In the genomic region with DNA sequence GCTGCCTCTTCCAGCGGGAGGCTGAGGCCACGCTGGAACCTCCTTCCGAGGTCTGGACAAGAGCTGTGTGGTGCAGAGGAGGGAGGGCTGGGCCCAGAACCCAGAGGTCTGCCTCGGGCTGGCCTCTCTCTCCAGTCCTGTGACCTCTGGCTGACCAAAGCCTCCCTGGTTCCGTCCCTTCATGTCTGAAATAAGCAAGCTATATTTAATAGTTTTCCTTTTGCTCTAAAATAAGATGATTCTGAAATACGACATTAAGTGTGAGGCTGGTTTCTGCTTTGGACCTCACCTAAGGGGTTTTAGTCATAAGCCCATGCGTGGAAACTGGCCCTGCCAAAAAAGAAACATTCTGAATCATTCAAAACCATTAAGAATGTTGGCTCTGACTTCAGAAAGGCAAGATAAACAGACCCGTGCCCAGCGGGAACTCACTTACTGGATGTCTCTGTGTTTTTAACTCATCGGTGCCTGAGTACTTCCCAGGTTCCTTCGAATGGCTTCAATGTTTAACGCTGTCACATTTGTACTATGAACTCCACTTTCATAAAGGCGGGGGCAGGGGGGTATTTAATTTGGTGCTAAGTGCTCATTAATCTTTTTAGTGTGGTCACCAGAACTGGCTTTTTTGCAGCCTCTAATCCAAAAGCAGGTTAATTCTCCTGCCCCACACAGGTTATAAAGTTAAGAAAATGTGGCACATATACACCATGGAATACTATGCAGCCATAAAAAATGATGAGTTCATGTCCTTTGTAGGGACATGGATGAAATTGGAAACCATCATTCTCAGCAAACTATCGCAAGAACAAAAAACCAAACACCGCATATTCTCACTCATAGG, we compare ENCODE assay signal across 9 cellular contexts.
A peak's percentile ranks its signal among the peaks of the same experiment; 100 is the strongest.
DNase-seq lines count a peak whose midpoint lies in the region; ATAC-seq, FAIRE-seq and TF ChIP-seq lines count a peak whose summit lies in the region.
"Had no signal": no experiment of that assay in that cellular context is flagged by ENCODE, and none has a peak within 500 bp of the region (broad histone marks: within the 10 kb centered on the region; RNA-seq: fewer than 3 reads in every experiment).

No MANE protein-coding gene starts in this region.

- ATAC-seq in HepG2: no peak
- ATAC-seq in lung (ENCODE audit: insufficient read depth, low FRiP score): peak; percentile 51

- WGBS in liver: 57% methylated on average over 13 of the region's 15 CpGs
- WGBS in HepG2 (ENCODE audit: low lambda C conversion rate): 90% methylated on average over 12 of the region's 15 CpGs
- 45 to 69% methylated on average over 13 of the region's 15 CpGs for WGBS in lung, 2 donors

- TF ChIP-seq POLR2A in HepG2 (IDR thresholded peaks at IDR 0.05; ENCODE audit: insufficient read depth in 1 of 2, low read depth in 2 of 2, low read length in 2 of 2) (no peak), uterus (IDR thresholded peaks at IDR 0.05) (peak in 1 of 2 donors; percentile 7)

- no peak overlapping the region for H3K4me2 ChIP-seq in HepG2 (ENCODE audit: low read depth, low read length)

- intact Hi-C loops in HepG2 (cut with micrococcal nuclease; ENCODE audit: unreplicated experiment) (no loop called here), uterus (cut with DNase I; ENCODE audit: low total_unique reads) (loop anchor here (10.0 kb wide), 1 partner anchor 153 kb away; no protein-coding TSS in a partner anchor)

- in situ Hi-C loops in HepG2 (cut with HindIII; ENCODE audit: extremely low pct_ligation_motif_present, low pct_unique_long_range_greater_than_20kb): loop anchor here (10.0 kb wide), 1 partner anchor 153 kb away; no protein-coding TSS in a partner anchor

- no peak for DNase-seq in HepG2 (ENCODE audit: low spot score)
- DNase-seq in caudate nucleus (lab: John Stamatoyannopoulos, UW): peak in 2 of 61 donors; percentile 18 to 22
- DNase-seq in lung (ENCODE audit: low spot score): peak; percentile 66
- DNase-seq in uterus: peak; percentile 69 to 78
- DNase-seq in cortex of kidney (lab: John Stamatoyannopoulos, UW): no peak
- no peak for DNase-seq in inferior parietal cortex (ENCODE audit: extremely low spot score)
- DNase-seq in NCI-H1417 treated with DMSO at 0.1 percent for 48 hours (lab: John Stamatoyannopoulos, UW): no peak

- peaks cover 12% of the 10 kb centered on the region for H4K20me1 ChIP-seq in HepG2 (ENCODE audit: insufficient read depth, low read length)

- H3K4me3 ChIP-seq in liver (ENCODE audit: low read depth in 1 of 3, low read length in 3 of 3) (no peak overlapping the region), HepG2 (replicated peaks in 1 of 3; ENCODE audit: insufficient read depth in 1 of 3, low read depth in 2 of 3, low read length in 3 of 3) (no peak overlapping the region), lung (no peak overlapping the region), uterus (peak overlapping the region in 1 of 2 donors; percentile 5)

- TF ChIP-seq CTCF in liver (IDR thresholded peaks at IDR 0.05; ENCODE audit: low read depth, low read length, missing input control) (no peak), HepG2 (CRISPR knock-in tag; IDR thresholded peaks at IDR 0.05) (no peak), lung (IDR thresholded peaks at IDR 0.05; ENCODE audit: control extremely low read depth, extremely low read depth) (no peak), uterus (IDR thresholded peaks at IDR 0.05) (no peak)

- H3K36me3 ChIP-seq in liver (ENCODE audit: control insufficient read depth in 4 of 4, insufficient read depth in 3 of 4, low read depth in 1 of 4, low read length in 3 of 4) (peaks cover 0 to 21% (median 13%) of the 10 kb centered on the region in 4 donors), HepG2 (replicated peaks in 1 of 2; ENCODE audit: control insufficient read depth in 1 of 2, insufficient read depth in 2 of 2, low read length in 2 of 2) (peaks cover 12 to 58% of the 10 kb centered on the region in 2 experiments), lung (ENCODE audit: control insufficient read depth in 2 of 2, insufficient read depth in 2 of 2, low read length in 2 of 2) (peaks cover 6 to 27% of the 10 kb centered on the region in 2 donors), uterus (no peaks in the 10 kb centered on the region)

- TF ChIP-seq RAD21 in liver (IDR thresholded peaks at IDR 0.05) (no peak), HepG2 (CRISPR knock-in tag; IDR thresholded peaks at IDR 0.05) (no peak)

- no peaks in the 10 kb centered on the region for H3K9me3 ChIP-seq in liver (ENCODE audit: control insufficient read depth in 4 of 4, low read length in 3 of 4)
- no peaks in the 10 kb centered on the region for H3K9me3 ChIP-seq in HepG2 (ENCODE audit: low read length)
- H3K9me3 ChIP-seq in lung (ENCODE audit: control insufficient read depth in 2 of 2, insufficient read depth in 1 of 2, low read length in 1 of 2): no peaks in the 10 kb centered on the region
- H3K9me3 ChIP-seq in uterus: no peaks in the 10 kb centered on the region

- H3K4me1 ChIP-seq in liver (ENCODE audit: control insufficient read depth in 4 of 4, insufficient read depth in 4 of 4, low read length in 3 of 4) (peaks cover 5 to 14% (median 10%) of the 10 kb centered on the region in 4 donors), HepG2 (ENCODE audit: insufficient read depth, low read length) (peaks cover 79% of the 10 kb centered on the region), lung (ENCODE audit: control insufficient read depth in 2 of 2, insufficient read depth in 2 of 2, low read length in 2 of 2) (peaks cover 22 to 23% of the 10 kb centered on the region in 2 donors), uterus (peaks cover 20 to 23% of the 10 kb centered on the region in 2 donors)

- H3K79me2 ChIP-seq in HepG2 (ENCODE audit: insufficient read depth, low read length): peaks cover 88% of the 10 kb centered on the region

- BruUV-seq in HepG2 (replicated peaks; lab: Mats Ljungman, UMichigan): no TSS peak

- H3K27me3 ChIP-seq in liver (ENCODE audit: control insufficient read depth in 4 of 4, insufficient read depth in 4 of 4, low read length in 3 of 4) (no peaks in the 10 kb centered on the region), HepG2 (ENCODE audit: control insufficient read depth in 1 of 2, insufficient read depth in 2 of 2, low read length in 2 of 2) (no peaks in the 10 kb centered on the region), lung (ENCODE audit: control insufficient read depth, insufficient read depth) (no peaks in the 10 kb centered on the region), uterus (no peaks in the 10 kb centered on the region)

- H2AFZ ChIP-seq in HepG2 (ENCODE audit: low read length): no peak overlapping the region

- no peak for TF ChIP-seq EP300 in HepG2 (IDR thresholded peaks at IDR 0.05; ENCODE audit: low read depth in 2 of 2, low read length in 2 of 2)
- TF ChIP-seq EP300 in HepG2 (CRISPR knock-in tag; IDR thresholded peaks at IDR 0.05; ENCODE audit: borderline replicate concordance): no peak

- no peak overlapping the region for H3K9ac ChIP-seq in liver (ENCODE audit: low read depth in 1 of 2, low read length in 2 of 2)
- no peak overlapping the region for H3K9ac ChIP-seq in HepG2 (ENCODE audit: insufficient read depth, low read depth, low read length)

- CTCF ChIA-PET in HepG2 (lab: Yijun Ruan, JAX; ENCODE audit: low intra/inter-chr PET ratio, low total read pairs): no interaction called here

- no peak for FAIRE-seq in HepG2 (lab: Jason Lieb, UNC)
- FAIRE-seq: D721Med had no signal

- peak overlapping the region; percentile 54 to 56 for H3K27ac ChIP-seq in liver (ENCODE audit: low read depth in 1 of 2, low read length in 2 of 2)
- H3K27ac ChIP-seq in HepG2 (ENCODE audit: extremely low read length, insufficient read depth, low read length): no peak overlapping the region
- H3K27ac ChIP-seq in caudate nucleus (ENCODE audit: low read depth, low read length): peak overlapping the region; percentile 53
- peak overlapping the region; percentile 65 to 95 for H3K27ac ChIP-seq in lung (ENCODE audit: low read depth in 1 of 2, low read length in 1 of 2)
- peak overlapping the region; percentile 88 to 91 for H3K27ac ChIP-seq in uterus

- POLR2A ChIA-PET in HepG2 (lab: Yijun Ruan, JAX): no interaction called here

TF ChIP-seq in liver, 16 proteins besides CTCF, POLR2A, EP300 and RAD21:
- TF ChIP-seq, protein P1, sequence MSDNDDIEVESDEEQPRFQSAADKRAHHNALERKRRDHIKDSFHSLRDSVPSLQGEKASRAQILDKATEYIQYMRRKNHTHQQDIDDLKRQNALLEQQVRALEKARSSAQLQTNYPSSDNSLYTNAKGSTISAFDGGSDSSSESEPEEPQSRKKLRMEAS (IDR thresholded peaks at IDR 0.05): no peak
- TF ChIP-seq HNF4G (IDR thresholded peaks at IDR 0.05) (no peak), NR2F2 (IDR thresholded peaks at IDR 0.05) (peak; percentile 57)

TF ChIP-seq in HepG2, 621 proteins besides CTCF, POLR2A, EP300 and RAD21:
- TF ChIP-seq ZSCAN9 (CRISPR knock-in tag; IDR thresholded peaks at IDR 0.05; ENCODE audit: borderline replicate concordance): no peak
- TF ChIP-seq ZNF556 (CRISPR knock-in tag; IDR thresholded peaks at IDR 0.05; ENCODE audit: borderline replicate concordance): no peak

Comparison
In these comparisons a context has a peak if more than half of its experiments do, and no peak if none do; other contexts are left out.
1. DNase-seq: peak in lung (single experiment) and uterus (2 of 2); none in HepG2 (single experiment), cortex of kidney (single experiment), inferior parietal cortex (single experiment) and NCI-H1417 treated with DMSO at 0.1 percent for 48 hours (single experiment).